Comparison of ENCODE assay signal across 11 cellular contexts in genomic region chr12:101941306-101942000, GRCh38.
A peak's percentile ranks its signal among the peaks of the same experiment; 100 is the strongest.
DNase-seq lines count a peak whose midpoint lies in the region; ATAC-seq and TF ChIP-seq lines count a peak whose summit lies in the region.
"Had no signal": no experiment of that assay in that cellular context is flagged by ENCODE, and none has a peak within 500 bp of the region (broad histone marks: within the 10 kb centered on the region; RNA-seq: fewer than 3 reads in every experiment).

No MANE protein-coding gene starts in this region.

- H2AFZ ChIP-seq in neural progenitor cell (replicated peaks): no peak overlapping the region

- H3K4me3 Mint-ChIP-seq in activated T-cell treated with anti-CD3 and anti-CD28 coated beads, Interleukin-2, amount 50 U/mL, for 72 hours: no peak overlapping the region
- no peak overlapping the region for H3K4me3 Mint-ChIP-seq in neural progenitor cell

- peak; percentile 58 for ATAC-seq in GM19025 (IDR thresholded peaks at IDR 0.05; ENCODE audit: low read depth, unreplicated experiment)
- ATAC-seq in HG02840 (IDR thresholded peaks at IDR 0.05; ENCODE audit: low FRiP score, unreplicated experiment): peak; percentile 72
- ATAC-seq in activated T-cell treated with anti-CD3 and anti-CD28 coated beads, Interleukin-2, amount 50 U/mL, for 72 hours (replicated peaks in 1 of 2): no peak
- ATAC-seq in right cardiac atrium: no peak
- ATAC-seq: upper lobe of right lung had no signal

- WGBS in right cardiac atrium: 24% methylated on average over 2 of the region's 2 CpGs

- no peaks in the 10 kb centered on the region for H3K36me3 Mint-ChIP-seq in activated T-cell treated with anti-CD3 and anti-CD28 coated beads, Interleukin-2, amount 50 U/mL, for 72 hours (ENCODE audit: insufficient read depth in 2 of 2)
- H3K36me3 Mint-ChIP-seq in neural progenitor cell: no peaks in the 10 kb centered on the region

- intact Hi-C loops in right cardiac atrium (cut with DNase I): no loop called here

- no peaks in the 10 kb centered on the region for H3K79me2 ChIP-seq in neural progenitor cell (ENCODE audit: low read depth)

- H3K27me3 ChIP-seq in skeletal muscle tissue (ENCODE audit: control insufficient read depth in 3 of 3, insufficient read depth in 3 of 3, low read length in 3 of 3) (no peaks in the 10 kb centered on the region), right cardiac atrium (ENCODE audit: control insufficient read depth, insufficient read depth) (no peaks in the 10 kb centered on the region), neural progenitor cell (no peaks in the 10 kb centered on the region)
- H3K27me3 ChIP-seq: brain microvascular endothelial cell, upper lobe of right lung had no signal

- H3K9me3 ChIP-seq in skeletal muscle tissue (ENCODE audit: control insufficient read depth in 3 of 3, low read length in 3 of 3) (no peaks in the 10 kb centered on the region), right cardiac atrium (ENCODE audit: control insufficient read depth, low read length) (no peaks in the 10 kb centered on the region), neural progenitor cell (ENCODE audit: low read depth) (no peaks in the 10 kb centered on the region)
- H3K9me3 ChIP-seq: upper lobe of right lung had no signal

- DNase-seq in NAMALWA (ENCODE audit: low spot score) (peak; percentile 17), right cardiac atrium (no peak), G401 (ENCODE audit: low spot score) (no peak), neural progenitor cell (ENCODE audit: low spot score) (no peak)
- DNase-seq in activated T-cell treated with anti-CD3 and anti-CD28 coated beads, Interleukin-2, amount 50 U/mL, for 72 hours: no peak
- DNase-seq: brain microvascular endothelial cell, upper lobe of right lung, WERI-Rb-1 had no signal

- H3K4me3 ChIP-seq in skeletal muscle tissue (ENCODE audit: low read length in 3 of 3) (no peak overlapping the region), right cardiac atrium (ENCODE audit: low read length) (no peak overlapping the region), neural progenitor cell (no peak overlapping the region)
- H3K4me3 ChIP-seq: upper lobe of right lung had no signal

- H3K27ac Mint-ChIP-seq in activated T-cell treated with anti-CD3 and anti-CD28 coated beads, Interleukin-2, amount 50 U/mL, for 72 hours: no peak overlapping the region
- no peak overlapping the region for H3K27ac Mint-ChIP-seq in neural progenitor cell

- in situ Hi-C loops in G401 (cut with HindIII; ENCODE audit: low sequenced_read_pairs): no loop called here

- no peaks in the 10 kb centered on the region for H3K9me3 Mint-ChIP-seq in activated T-cell treated with anti-CD3 and anti-CD28 coated beads, Interleukin-2, amount 50 U/mL, for 72 hours
- H3K9me3 Mint-ChIP-seq in neural progenitor cell: no peaks in the 10 kb centered on the region

- no peak overlapping the region for H3K4me2 ChIP-seq in neural progenitor cell

- peaks cover 23% of the 10 kb centered on the region for H3K27me3 Mint-ChIP-seq in activated T-cell treated with anti-CD3 and anti-CD28 coated beads, Interleukin-2, amount 50 U/mL, for 72 hours (ENCODE audit: low read depth)
- H3K27me3 Mint-ChIP-seq in neural progenitor cell (ENCODE audit: insufficient read depth, low read depth): no peaks in the 10 kb centered on the region

- H3K27ac ChIP-seq in skeletal muscle tissue (ENCODE audit: low read depth, low read length): peak overlapping the region; percentile 81
- H3K27ac ChIP-seq in right cardiac atrium (ENCODE audit: low read length): no peak overlapping the region
- H3K27ac ChIP-seq in neural progenitor cell: no peak overlapping the region
- H3K27ac ChIP-seq: brain microvascular endothelial cell, upper lobe of right lung, WERI-Rb-1 had no signal

- H3K36me3 ChIP-seq in skeletal muscle tissue (ENCODE audit: control insufficient read depth in 3 of 3, insufficient read depth in 3 of 3, low read length in 3 of 3) (no peaks in the 10 kb centered on the region), neural progenitor cell (no peaks in the 10 kb centered on the region)
- H3K36me3 ChIP-seq: brain microvascular endothelial cell, upper lobe of right lung, WERI-Rb-1 had no signal

- TF ChIP-seq CTCF in neural progenitor cell (IDR thresholded peaks at IDR 0.05): no peak

- H3K9ac ChIP-seq in skeletal muscle tissue (ENCODE audit: low read depth in 1 of 3, low read length in 3 of 3): no peak overlapping the region
- H3K9ac ChIP-seq in neural progenitor cell: no peak overlapping the region

- H3K4me1 ChIP-seq in skeletal muscle tissue (ENCODE audit: control insufficient read depth in 3 of 3, insufficient read depth in 3 of 3, low read length in 3 of 3) (peaks cover 2 to 20% (median 11%) of the 10 kb centered on the region in 3 donors), right cardiac atrium (ENCODE audit: control insufficient read depth, insufficient read depth, low read length) (no peaks in the 10 kb centered on the region), neural progenitor cell (peaks cover 10% of the 10 kb centered on the region)

- H3F3A ChIP-seq in neural progenitor cell (ENCODE audit: low read depth): no peaks in the 10 kb centered on the region

- H4K20me1 ChIP-seq in neural progenitor cell (ENCODE audit: low read depth): no peaks in the 10 kb centered on the region

- peaks cover 7% of the 10 kb centered on the region for H3K4me1 Mint-ChIP-seq in activated T-cell treated with anti-CD3 and anti-CD28 coated beads, Interleukin-2, amount 50 U/mL, for 72 hours (ENCODE audit: low read depth)
- peaks cover 4% of the 10 kb centered on the region for H3K4me1 Mint-ChIP-seq in neural progenitor cell

Comparison
In these comparisons a context has a peak if more than half of its experiments do, and no peak if none do; other contexts are left out.
1. ATAC-seq: peak in GM19025 (single experiment) and HG02840 (single experiment); none in activated T-cell treated with anti-CD3 and anti-CD28 coated beads, Interleukin-2, amount 50 U/mL, for 72 hours (0 of 2) and right cardiac atrium (0 of 2).